Comparison of ENCODE assay signal across 20 cellular contexts in genomic region chr11:64523456-64524187, GRCh38. TPM values are rescaled to one million over a fixed set of nuclear protein-coding genes. Genes with fewer than 3 reads are reported as not detected.
DNase-seq lines count a peak whose midpoint lies in the region; ATAC-seq and TF ChIP-seq lines count a peak whose summit lies in the region.
"Had no signal": no experiment of that assay in that cellular context is flagged by ENCODE, and none has a peak within 500 bp of the region (broad histone marks: within the 10 kb centered on the region; RNA-seq: fewer than 3 reads in every experiment).

No MANE protein-coding gene starts in this region.

- DNase-seq in NCI-H446 treated with DMSO at 0.1 percent for 48 hours (lab: John Stamatoyannopoulos, UW) = peak; percentile 12
- DNase-seq in glomerular visceral epithelial cell (ENCODE audit: extremely low spot score) = peak; percentile 71
- DNase-seq in omental fat pad (ENCODE audit: low spot score) = peak; percentile 10
- peak; percentile 26 for DNase-seq in superior temporal gyrus (ENCODE audit: extremely low spot score)
- no peak for DNase-seq in stimulated activated CD4-positive, alpha-beta T cell treated with anti-CD3 and anti-CD28 coated beads, Interleukin-2, amount 100 ng/mL, for 48 hours
- no peak for DNase-seq in NAMALWA (ENCODE audit: low spot score)
- no peak for DNase-seq in foreskin keratinocyte
- DNase-seq: AML-193, NCI-H1417, NCI-H187, NCI-H2227 treated with DMSO at 0.1 percent for 48 hours, NCI-H524, NCI-H82, OCI-M1, SHP77 had no signal

- H3K4me1 ChIP-seq in foreskin keratinocyte = no peaks in the 10 kb centered on the region
- H3K4me1 ChIP-seq: HAP-1 had no signal

- H3K27me3 ChIP-seq in foreskin keratinocyte = peaks cover 36% of the 10 kb centered on the region

- TF ChIP-seq CTCF in omental fat pad (IDR thresholded peaks at IDR 0.05) = no peak
- TF ChIP-seq CTCF in foreskin keratinocyte (conservative IDR thresholded peaks at IDR 0.05) = no peak

- ATAC-seq in omental fat pad (ENCODE audit: low FRiP score) (no peak), HG03521 (IDR thresholded peaks at IDR 0.05; ENCODE audit: unreplicated experiment) (no peak), foreskin keratinocyte (no peak)
- ATAC-seq: GM12878 had no signal

- H3K27ac ChIP-seq in foreskin keratinocyte = no peak overlapping the region
- H3K27ac ChIP-seq: SK-N-MC had no signal

RNA-seq across cellular contexts. Expression of gene SLC22A11, which starts 32.1 kb away (rescaled TPM):
- not detected for total RNA-seq in omental fat pad
- total RNA-seq in foreskin keratinocyte = not detected in 2 replicates
- not detected in 2 replicates for polyA plus RNA-seq in foreskin keratinocyte
- total RNA-seq: GM12878, RPMI7951 had no signal

Comparison
In these comparisons a context has a peak if more than half of its experiments do, and no peak if none do; other contexts are left out.
1. DNase-seq: peak in NCI-H446 treated with DMSO at 0.1 percent for 48 hours (single experiment), glomerular visceral epithelial cell (single experiment), omental fat pad (single experiment) and superior temporal gyrus (single experiment); none in stimulated activated CD4-positive, alpha-beta T cell treated with anti-CD3 and anti-CD28 coated beads, Interleukin-2, amount 100 ng/mL, for 48 hours (0 of 2), NAMALWA (single experiment) and foreskin keratinocyte (0 of 2).